Comparison of ENCODE assay signal across 1 cellular context in the genomic region with DNA sequence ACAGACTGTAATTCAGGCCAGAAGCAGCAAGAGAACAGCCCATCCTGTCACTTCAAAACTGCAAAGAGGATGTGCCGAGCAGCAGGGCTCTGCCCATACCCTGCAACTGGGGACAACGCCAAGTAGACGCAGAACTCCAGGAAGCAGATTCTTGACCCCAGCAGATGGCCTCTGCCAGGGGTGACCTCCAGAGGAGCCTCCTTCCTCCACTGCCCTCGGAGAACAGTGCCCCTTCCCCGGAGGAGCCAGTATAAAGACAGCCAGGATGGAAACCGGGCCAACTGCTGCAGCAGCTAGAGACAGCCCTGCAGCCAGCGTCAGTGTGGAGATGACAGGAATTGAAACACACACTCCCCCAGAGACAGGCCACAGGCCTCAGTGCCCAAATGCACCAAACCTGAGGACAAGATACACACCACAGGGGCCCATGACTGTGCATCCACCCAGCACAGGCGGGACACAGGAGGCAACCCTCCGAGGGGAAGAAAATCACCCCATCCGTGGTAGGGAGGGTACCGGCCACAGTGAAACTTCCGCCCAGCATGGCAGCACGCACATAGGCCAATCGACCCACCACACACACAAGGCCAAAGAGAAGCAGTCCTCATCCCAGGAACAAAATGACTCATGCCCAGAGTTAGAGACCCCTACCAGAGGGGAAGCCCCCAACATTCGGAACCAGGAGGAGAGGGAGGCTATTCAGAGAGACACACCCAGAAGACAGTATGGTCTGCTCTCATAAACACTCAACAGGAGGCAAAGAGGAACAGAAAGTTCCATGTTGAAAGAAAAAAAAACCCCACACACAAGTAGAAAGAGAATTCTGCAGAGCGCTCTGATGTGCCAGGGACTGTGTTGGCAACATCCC.
TF ChIP-seq lines count a peak whose summit lies in the region.

No MANE protein-coding gene starts in this region.

TF ChIP-seq in endothelial cell of umbilical vein, 7 proteins besides CTCF, POLR2A, EP300 and RAD21 (continued from another document):
- TF ChIP-seq FOS (IDR thresholded peaks at IDR 0.05; ENCODE audit: borderline replicate concordance, insufficient read depth, low read length), result no peak
